21 cellular contexts compared by ENCODE assay signal in genomic region chr14:88989911-88990310, GRCh38.
DNase-seq lines count a peak whose midpoint lies in the region; ATAC-seq, FAIRE-seq and TF ChIP-seq lines count a peak whose summit lies in the region.
"Had no signal": no experiment of that assay in that cellular context is flagged by ENCODE, and none has a peak within 500 bp of the region (broad histone marks: within the 10 kb centered on the region; RNA-seq: fewer than 3 reads in every experiment).

No MANE protein-coding gene starts in this region.

- ATAC-seq in IMR-90 (ENCODE audit: low read depth): no peak
- no peak for ATAC-seq in GM18868 (IDR thresholded peaks at IDR 0.05; ENCODE audit: unreplicated experiment)
- ATAC-seq in Right ventricle myocardium inferior: no peak
- ATAC-seq: CD8-positive, alpha-beta T cell had no signal

- no peak overlapping the region for H3K4me2 ChIP-seq in IMR-90 (ENCODE audit: low read depth, low read length)
- H3K4me2 ChIP-seq: BLaER1 treated with 17β-estradiol and CSF1 and Interleukin-3, amounts not matched to agents 10 nM and 100 nM had no signal

- no peaks in the 10 kb centered on the region for H3K27me3 ChIP-seq in IMR-90 (ENCODE audit: control insufficient read depth, insufficient read depth, low read length)
- H3K27me3 ChIP-seq: BLaER1 treated with 17β-estradiol and CSF1 and Interleukin-3, amounts not matched to agents 10 nM and 100 nM had no signal

- no peak overlapping the region for H3K56ac ChIP-seq in IMR-90 (ENCODE audit: extremely low read depth, insufficient read depth, low read length)

- no peak overlapping the region for H3K27ac ChIP-seq in IMR-90 (ENCODE audit: insufficient read depth, low read length)
- H3K27ac ChIP-seq: BLaER1 treated with 17β-estradiol and CSF1 and Interleukin-3, amounts not matched to agents 10 nM and 100 nM; C4-2B had no signal

- H2BK120ac ChIP-seq in IMR-90 (ENCODE audit: low read depth, low read length): no peak overlapping the region

- no peak overlapping the region for H2AK9ac ChIP-seq in IMR-90 (replicated peaks; ENCODE audit: low read depth, low read length, poor library complexity)

- dilution Hi-C loops in IMR-90 (cut with HindIII; ENCODE audit: low sequenced_read_pairs, unreplicated experiment): no loop called here

- peak overlapping the region; percentile 53; the same call in 1 of the 2 replicates for H2AK5ac ChIP-seq in IMR-90 (ENCODE audit: low read depth, low read length)

- intact Hi-C loops in IMR-90 (cut with micrococcal nuclease) (no loop called here), Right ventricle myocardium inferior (cut with DNase I) (no loop called here)

- no peak overlapping the region for H4K5ac ChIP-seq in IMR-90 (ENCODE audit: low read depth, low read length)

- no peak for TF ChIP-seq CTCF in IMR-90 (conservative IDR thresholded peaks at IDR 0.05; ENCODE audit: low read depth, low read length)
- TF ChIP-seq CTCF in epithelial cell of esophagus (IDR thresholded peaks at IDR 0.05; ENCODE audit: insufficient read depth, low read depth, low read length, missing control alignments): no peak

- H3K9ac ChIP-seq in IMR-90 (ENCODE audit: low read depth, low read length): no peak overlapping the region
- H3K9ac ChIP-seq: BLaER1 treated with 17β-estradiol and CSF1 and Interleukin-3, amounts not matched to agents 10 nM and 100 nM had no signal

- H3K9me1 ChIP-seq in IMR-90 (ENCODE audit: insufficient read depth, low read length): no peaks in the 10 kb centered on the region; the same call in 1 of the 2 replicates

- no peak overlapping the region for H4K91ac ChIP-seq in IMR-90 (ENCODE audit: insufficient read depth, low read depth, low read length)

- H2BK5ac ChIP-seq in IMR-90 (ENCODE audit: low read depth, low read length, poor library complexity, severe bottlenecking): no peak overlapping the region

- no peaks in the 10 kb centered on the region for H3K36me3 ChIP-seq in IMR-90 (ENCODE audit: control insufficient read depth, insufficient read depth, low read length)
- H3K36me3 ChIP-seq: BLaER1 treated with 17β-estradiol and CSF1 and Interleukin-3, amounts not matched to agents 10 nM and 100 nM had no signal

- DNase-seq in IMR-90: no peak
- peak; percentile 58 for DNase-seq in epithelial cell of esophagus (ENCODE audit: low read depth)
- no peak for DNase-seq in urothelium cell line (ENCODE audit: low spot score)
- no peak for DNase-seq in putamen (ENCODE audit: low spot score)
- no peak for DNase-seq in Right ventricle myocardium inferior (ENCODE audit: missing footprints)
- DNase-seq: 8988T; ACHN; AML-193; Caco-2; Calu3; CD4-positive, alpha-beta T cell; CD8-positive, alpha-beta T cell; DMS79 treated with DMSO at 0.1 percent for 48 hours; GF-D8 had no signal

- no peak for TF ChIP-seq POLR2A in IMR-90 (IDR thresholded peaks at IDR 0.05; ENCODE audit: low read depth, low read length)

- H3K4ac ChIP-seq in IMR-90 (ENCODE audit: low read depth, low read length): no peak overlapping the region

- no peak for TF ChIP-seq RAD21 in IMR-90 (IDR thresholded peaks at IDR 0.05; ENCODE audit: low read length)

- peaks cover 8% of the 10 kb centered on the region for H3K4me1 ChIP-seq in IMR-90 (ENCODE audit: control insufficient read depth, insufficient read depth, low read length)
- H3K4me1 ChIP-seq: Caco-2 had no signal

- no peaks in the 10 kb centered on the region for H3K79me1 ChIP-seq in IMR-90 (ENCODE audit: low read depth in 1 of 2, low read length in 2 of 2)

- H3K9me3 ChIP-seq in IMR-90 (ENCODE audit: control insufficient read depth, insufficient read depth, low read length): no peaks in the 10 kb centered on the region; the same call in 1 of the 2 replicates
- H3K9me3 ChIP-seq: Caco-2 had no signal

- no TSS peak for BruUV-seq in IMR-90 (replicated peaks; lab: Mats Ljungman, UMichigan)

- H4K20me1 ChIP-seq in IMR-90 (ENCODE audit: insufficient read depth, low read length): no peaks in the 10 kb centered on the region
- H4K20me1 ChIP-seq: BLaER1 treated with 17β-estradiol and CSF1 and Interleukin-3, amounts not matched to agents 10 nM and 100 nM had no signal

- no peak overlapping the region for H2AFZ ChIP-seq in IMR-90 (replicated peaks; ENCODE audit: low read length, poor library complexity)

- CTCF ChIA-PET in IMR-90 (lab: Yijun Ruan, JAX): no interaction called here

- no peak overlapping the region for H3K4me3 ChIP-seq in IMR-90 (ENCODE audit: insufficient read depth, low read depth, low read length)
- H3K4me3 ChIP-seq in epithelial cell of esophagus (ENCODE audit: low read length): no peak overlapping the region
- H3K4me3 ChIP-seq: BLaER1 treated with 17β-estradiol and CSF1 and Interleukin-3, amounts not matched to agents 10 nM and 100 nM had no signal

- FAIRE-seq in urothelium cell line (lab: Jason Lieb, UNC): peak; percentile 68
- FAIRE-seq: A204.1, D721Med, G401.6, GM12891 had no signal

- peak overlapping the region; percentile 21; the same call in 1 of the 2 replicates for H2BK20ac ChIP-seq in IMR-90 (ENCODE audit: low read depth, low read length)

- WGBS in IMR-90 (ENCODE audit: extremely low coverage in 2 of 2, insufficient read length in 1 of 2), 2 experiments: no CpG with 5 or more reads among the region's 1 CpG

- no peak overlapping the region for H3K23ac ChIP-seq in IMR-90 (ENCODE audit: low read depth, low read length)

- POLR2A ChIA-PET in IMR-90 (lab: Charles Lee; ENCODE audit: unreplicated experiment): no interaction called here

- in situ Hi-C loops in IMR-90 (cut with MboI; ENCODE audit: low sequenced_read_pairs): no loop called here

- H2BK15ac ChIP-seq in IMR-90 (ENCODE audit: low read depth, low read length): no peak overlapping the region; the same call in 2 of the 3 replicates

- H4K8ac ChIP-seq in IMR-90 (ENCODE audit: low read depth in 2 of 2, low read length in 2 of 2): no peak overlapping the region

- H3K14ac ChIP-seq in IMR-90 (replicated peaks; ENCODE audit: low read depth, low read length): 0 out of 2 replicates have a peak overlapping the region, but pooled peaks have one; percentile 6

- no peak overlapping the region for H3K18ac ChIP-seq in IMR-90 (ENCODE audit: low read depth, low read length)

TF ChIP-seq in IMR-90, 13 proteins besides CTCF, POLR2A, EP300 and RAD21:
- TF ChIP-seq MAZ (IDR thresholded peaks at IDR 0.05; ENCODE audit: borderline replicate concordance, low read depth, low read length) (no peak), RCOR1 (IDR thresholded peaks at IDR 0.05; ENCODE audit: insufficient replicate concordance, low read length) (no peak), USF2 (IDR thresholded peaks at IDR 0.05; ENCODE audit: low read depth, low read length) (no peak), NFE2L2 (IDR thresholded peaks at IDR 0.05; ENCODE audit: low read depth, low read length) (no peak), FOS (IDR thresholded peaks at IDR 0.05; ENCODE audit: low read depth, low read length) (no peak), CHD1 (IDR thresholded peaks at IDR 0.05; ENCODE audit: low read depth, low read length) (no peak), MAFK (IDR thresholded peaks at IDR 0.05; ENCODE audit: low read depth, low read length) (no peak), MXI1 (IDR thresholded peaks at IDR 0.05; ENCODE audit: borderline replicate concordance, low read depth, low read length) (no peak), ELK1 (IDR thresholded peaks at IDR 0.05; ENCODE audit: borderline replicate concordance, low read depth, low read length) (no peak), RFX5 (IDR thresholded peaks at IDR 0.05; ENCODE audit: low read depth, low read length) (no peak), BHLHE40 (IDR thresholded peaks at IDR 0.05; ENCODE audit: low read depth, low read length) (no peak), SMC3 (IDR thresholded peaks at IDR 0.05; ENCODE audit: low read depth, low read length) (no peak), CEBPB (IDR thresholded peaks at IDR 0.05; ENCODE audit: low read depth, low read length) (no peak)
